21 cellular contexts compared by ENCODE assay signal in genomic region chrX:47807548-47807947, GRCh38.
"Had no signal": no experiment of that assay in that cellular context is flagged by ENCODE, and none has a peak within 500 bp of the region (broad histone marks: within the 10 kb centered on the region; RNA-seq: fewer than 3 reads in every experiment).

No MANE protein-coding gene starts in this region.

- ATAC-seq: activated CD4-positive, alpha-beta T cell treated with anti-CD3 and anti-CD28 coated beads for 36 hours; effector memory CD8-positive, alpha-beta T cell; naive thymus-derived CD4-positive, alpha-beta T cell had no signal

- H3K4me3 Mint-ChIP-seq: activated CD4-positive, alpha-beta T cell treated with anti-CD3 and anti-CD28 coated beads for 36 hours; activated naive CD4-positive, alpha-beta T cell treated with anti-CD3 and anti-CD28 coated beads, Interleukin-2, amount 50 U/mL, for 24 hours; effector memory CD8-positive, alpha-beta T cell; memory B cell; naive thymus-derived CD4-positive, alpha-beta T cell had no signal

- H3K4me3 ChIP-seq: mucosa of descending colon, ovary, psoas muscle, right lobe of liver, stomach, testis, upper lobe of left lung had no signal

- H3K4me1 ChIP-seq: psoas muscle, right lobe of liver, stomach, testis, upper lobe of left lung had no signal

- H3K36me3 Mint-ChIP-seq: activated naive CD4-positive, alpha-beta T cell treated with anti-CD3 and anti-CD28 coated beads, Interleukin-2, amount 50 U/mL, for 24 hours; memory B cell; naive thymus-derived CD4-positive, alpha-beta T cell had no signal

- H3K27me3 ChIP-seq: ovary, right lobe of liver, stomach, testis, upper lobe of left lung had no signal

- H3K9me3 Mint-ChIP-seq: activated naive CD4-positive, alpha-beta T cell treated with anti-CD3 and anti-CD28 coated beads, Interleukin-2, amount 50 U/mL, for 24 hours; effector memory CD8-positive, alpha-beta T cell; memory B cell; naive thymus-derived CD4-positive, alpha-beta T cell had no signal

- H3K27me3 Mint-ChIP-seq: activated CD4-positive, alpha-beta T cell treated with anti-CD3 and anti-CD28 coated beads for 36 hours; activated naive CD4-positive, alpha-beta T cell treated with anti-CD3 and anti-CD28 coated beads, Interleukin-2, amount 50 U/mL, for 24 hours; effector memory CD8-positive, alpha-beta T cell; naive thymus-derived CD4-positive, alpha-beta T cell had no signal

- H3K27ac ChIP-seq: ovary, psoas muscle, right lobe of liver, stomach, testis, upper lobe of left lung, VCaP had no signal

- H3K36me3 ChIP-seq: ovary, right lobe of liver, stomach, upper lobe of left lung had no signal

- H3K9me3 ChIP-seq: mucosa of descending colon, ovary, psoas muscle, right lobe of liver, stomach, testis, upper lobe of left lung had no signal

- DNase-seq: activated CD4-positive, alpha-beta T cell treated with anti-CD3 and anti-CD28 coated beads for 36 hours; activated CD4-positive, alpha-beta T cell treated with anti-CD3 and anti-CD28 coated beads, Interleukin-2, amount 50 U/mL, for 48 hours; activated gamma-delta T cell; effector memory CD8-positive, alpha-beta T cell; foreskin fibroblast; hippocampal formation; kidney; mucosa of descending colon; naive thymus-derived CD4-positive, alpha-beta T cell; ovary; psoas muscle; right lobe of liver; small intestine; stimulated activated CD4-positive, alpha-beta T cell treated with anti-CD3 and anti-CD28 coated beads, Interleukin-4, amount 100 ng/mL, for 1 hour; stomach; T-helper 2 cell; testis; upper lobe of left lung had no signal

- H3K27ac Mint-ChIP-seq: activated CD4-positive, alpha-beta T cell treated with anti-CD3 and anti-CD28 coated beads for 36 hours; activated naive CD4-positive, alpha-beta T cell treated with anti-CD3 and anti-CD28 coated beads, Interleukin-2, amount 50 U/mL, for 24 hours; memory B cell; naive thymus-derived CD4-positive, alpha-beta T cell had no signal

- H3K4me1 Mint-ChIP-seq: activated CD4-positive, alpha-beta T cell treated with anti-CD3 and anti-CD28 coated beads for 36 hours; activated naive CD4-positive, alpha-beta T cell treated with anti-CD3 and anti-CD28 coated beads, Interleukin-2, amount 50 U/mL, for 24 hours; memory B cell; naive thymus-derived CD4-positive, alpha-beta T cell had no signal
